ENCODE assay signal across 1 cellular context in genomic region chr9:128558431-128559310, GRCh38.
TF ChIP-seq lines count a peak whose summit lies in the region.

No MANE protein-coding gene starts in this region.

TF ChIP-seq in HepG2, 621 proteins besides CTCF, POLR2A, EP300 and RAD21 (continued from another document and continues in another):
- TF ChIP-seq ZBTB4 (CRISPR knock-in tag; IDR thresholded peaks at IDR 0.05; ENCODE audit: borderline replicate concordance) (no peak), JUND (CRISPR knock-in tag; IDR thresholded peaks at IDR 0.05) (0 out of 2 replicates have a peak, but pooled peaks have one; percentile 19), GRHL1 (CRISPR knock-in tag; conservative IDR thresholded peaks at IDR 0.05) (no peak), ZNF646 (CRISPR knock-in tag; IDR thresholded peaks at IDR 0.05) (no peak), ARID4A (CRISPR knock-in tag; IDR thresholded peaks at IDR 0.05; ENCODE audit: borderline replicate concordance) (peak; percentile 16; the same call in 1 of the 2 replicates), ZSCAN21 (CRISPR knock-in tag; IDR thresholded peaks at IDR 0.05; ENCODE audit: borderline replicate concordance) (0 out of 2 replicates have a peak, but pooled peaks have one; percentile 36), WIZ (CRISPR knock-in tag; IDR thresholded peaks at IDR 0.05) (no peak), TBX2 (CRISPR knock-in tag; IDR thresholded peaks at IDR 0.05; ENCODE audit: borderline replicate concordance) (peak; percentile 37), SIN3B (IDR thresholded peaks at IDR 0.05; ENCODE audit: low read length) (no peak), ZNF460 (CRISPR knock-in tag; IDR thresholded peaks at IDR 0.05; ENCODE audit: borderline replicate concordance) (no peak), ZNF878 (CRISPR knock-in tag; IDR thresholded peaks at IDR 0.05) (no peak), ZNF550 (CRISPR knock-in tag; IDR thresholded peaks at IDR 0.05; ENCODE audit: borderline replicate concordance) (no peak), RXRB (CRISPR knock-in tag; IDR thresholded peaks at IDR 0.05; ENCODE audit: borderline replicate concordance) (no peak), ZNF704 (CRISPR knock-in tag; IDR thresholded peaks at IDR 0.05; ENCODE audit: borderline replicate concordance) (no peak), ZNF337 (CRISPR knock-in tag; IDR thresholded peaks at IDR 0.05; ENCODE audit: borderline replicate concordance, low read depth) (no peak), ZNF44 (CRISPR knock-in tag; IDR thresholded peaks at IDR 0.05) (no peak), PITX1 (CRISPR knock-in tag; IDR thresholded peaks at IDR 0.05) (peak; percentile 56; the same call in 1 of the 2 replicates), TEAD3 (CRISPR knock-in tag; optimal IDR thresholded peaks at IDR 0.05; ENCODE audit: borderline replicate concordance) (peak; percentile 92), TGIF2 (CRISPR knock-in tag; IDR thresholded peaks at IDR 0.05) (0 out of 2 replicates have a peak, but pooled peaks have one; percentile 51), HIC2 (CRISPR knock-in tag; IDR thresholded peaks at IDR 0.05; ENCODE audit: low read depth) (0 out of 2 replicates have a peak, but pooled peaks have one; percentile 20), KMT2A (CRISPR knock-in tag; IDR thresholded peaks at IDR 0.05) (0 out of 2 replicates have a peak, but pooled peaks have one; percentile 29), ZBTB46 (CRISPR knock-in tag; IDR thresholded peaks at IDR 0.05; ENCODE audit: borderline replicate concordance) (no peak), MAFF (IDR thresholded peaks at IDR 0.05; ENCODE audit: low read depth, low read length) (no peak), ZNF574 (CRISPR knock-in tag; IDR thresholded peaks at IDR 0.05) (0 out of 2 replicates have a peak, but pooled peaks have one; percentile 21), MTERF4 (CRISPR knock-in tag; IDR thresholded peaks at IDR 0.05) (no peak)
